Comparison of ENCODE assay signal across 13 cellular contexts in genomic region chr2:237706257-237706656, GRCh38.
DNase-seq lines count a peak whose midpoint lies in the region; ATAC-seq, FAIRE-seq and TF ChIP-seq lines count a peak whose summit lies in the region.
"Had no signal": no experiment of that assay in that cellular context is flagged by ENCODE, and none has a peak within 500 bp of the region (broad histone marks: within the 10 kb centered on the region; RNA-seq: fewer than 3 reads in every experiment).

No MANE protein-coding gene starts in this region.

- intact Hi-C loops in activated CD4-positive, alpha-beta T cell treated with anti-CD3 and anti-CD28 coated beads for 36 hours (cut with DNase I, micrococcal nuclease), result no loop called here
- intact Hi-C loops in esophagus squamous epithelium (cut with DNase I), result no loop called here
- intact Hi-C loops in kidney (cut with DNase I), result no loop called here

- 88 to 98% methylated on average over 4 to 5 of the region's 5 CpGs for WGBS in esophagus squamous epithelium, 2 donors

- peak overlapping the region; percentile 56 for H3K27ac Mint-ChIP-seq in activated CD4-positive, alpha-beta T cell treated with anti-CD3 and anti-CD28 coated beads for 36 hours
- H3K27ac Mint-ChIP-seq in stimulated activated naive B cell treated with anti-CD40 and anti-IgM and Interleukin-4, amounts not matched to agents 10 μg/mL and 1 μg/mL and 100 μg/mL, for 72 hours, result peak overlapping the region; percentile 96

- H3K27me3 Mint-ChIP-seq in activated CD4-positive, alpha-beta T cell treated with anti-CD3 and anti-CD28 coated beads for 36 hours, result no peaks in the 10 kb centered on the region
- no peaks in the 10 kb centered on the region for H3K27me3 Mint-ChIP-seq in stimulated activated naive B cell treated with anti-CD40 and anti-IgM and Interleukin-4, amounts not matched to agents 10 μg/mL and 1 μg/mL and 100 μg/mL, for 72 hours

- no peaks in the 10 kb centered on the region for H3K27me3 ChIP-seq in esophagus squamous epithelium

- TF ChIP-seq POLR2A in esophagus squamous epithelium (IDR thresholded peaks at IDR 0.05), result no peak

- H3K4me3 Mint-ChIP-seq in activated CD4-positive, alpha-beta T cell treated with anti-CD3 and anti-CD28 coated beads for 36 hours, result no peak overlapping the region
- H3K4me3 Mint-ChIP-seq in stimulated activated naive B cell treated with anti-CD40 and anti-IgM and Interleukin-4, amounts not matched to agents 10 μg/mL and 1 μg/mL and 100 μg/mL, for 72 hours, result peak overlapping the region; percentile 33 to 44
- H3K4me3 Mint-ChIP-seq: mesothelial cell of epicardium had no signal

- ATAC-seq in activated CD4-positive, alpha-beta T cell treated with anti-CD3 and anti-CD28 coated beads for 36 hours, result no peak
- ATAC-seq in stimulated activated naive B cell treated with anti-CD40 and anti-IgM and Interleukin-4, amounts not matched to agents 10 μg/mL and 1 μg/mL and 100 μg/mL, for 72 hours (replicated peaks), result no peak

- peaks cover 36% of the 10 kb centered on the region for H3K36me3 Mint-ChIP-seq in activated CD4-positive, alpha-beta T cell treated with anti-CD3 and anti-CD28 coated beads for 36 hours (ENCODE audit: low read depth)
- H3K36me3 Mint-ChIP-seq in stimulated activated naive B cell treated with anti-CD40 and anti-IgM and Interleukin-4, amounts not matched to agents 10 μg/mL and 1 μg/mL and 100 μg/mL, for 72 hours, result peaks cover 39 to 59% of the 10 kb centered on the region in 2 donors

- CTCF ChIA-PET in activated CD4-positive, alpha-beta T cell treated with anti-CD3 and anti-CD28 coated beads for 36 hours (lab: Charles Lee), result interaction anchor here (0.7 to 4.1 kb wide), 2 partner anchors 33 to 467 kb away, joined by 3 to 18 read pairs; no protein-coding TSS in a partner anchor
- CTCF ChIA-PET in RWPE1 (lab: Yijun Ruan, JAX), result no interaction called here

- DNase-seq in activated CD4-positive, alpha-beta T cell treated with anti-CD3 and anti-CD28 coated beads for 36 hours, result no peak
- DNase-seq in activated CD4-positive, alpha-beta T cell treated with anti-CD3 and anti-CD28 coated beads, Interleukin-2, amount 50 U/mL, for 48 hours, result no peak
- DNase-seq in RWPE1 (ENCODE audit: low spot score) (no peak), esophagus squamous epithelium (lab: John Stamatoyannopoulos, UW) (no peak), kidney (no peak), NCI-H2107 (lab: John Stamatoyannopoulos, UW) (no peak), NOMO-1 (lab: John Stamatoyannopoulos, UW; ENCODE audit: unreplicated experiment in 2 of 2) (no peak)
- no peak for DNase-seq in stimulated activated naive B cell treated with anti-CD40 and anti-IgM and Interleukin-4, amounts not matched to agents 10 μg/mL and 1 μg/mL and 100 μg/mL, for 72 hours
- DNase-seq: NCI-H187 treated with DMSO at 0.1 percent for 48 hours; retina; stimulated activated CD4-positive, alpha-beta T cell treated with anti-CD3 and anti-CD28 coated beads, Interleukin-4, amount 100 ng/mL, for 24 hours had no signal

- H3K9ac ChIP-seq in kidney (ENCODE audit: low read length in 2 of 2), result no peak overlapping the region

- no peak overlapping the region for H3K4me3 ChIP-seq in esophagus squamous epithelium
- H3K4me3 ChIP-seq in kidney (ENCODE audit: low read length in 2 of 2), result no peak overlapping the region

- H3K9me3 Mint-ChIP-seq in activated CD4-positive, alpha-beta T cell treated with anti-CD3 and anti-CD28 coated beads for 36 hours (ENCODE audit: low read depth), result no peaks in the 10 kb centered on the region
- peaks cover 4% of the 10 kb centered on the region in 2 donors for H3K9me3 Mint-ChIP-seq in stimulated activated naive B cell treated with anti-CD40 and anti-IgM and Interleukin-4, amounts not matched to agents 10 μg/mL and 1 μg/mL and 100 μg/mL, for 72 hours
- H3K9me3 Mint-ChIP-seq: mesothelial cell of epicardium had no signal

- H3K36me3 ChIP-seq in esophagus squamous epithelium (peaks cover 0 to 41% (median 2%) of the 10 kb centered on the region in 3 donors), kidney (ENCODE audit: control insufficient read depth in 1 of 2, insufficient read depth in 2 of 2, low read length in 2 of 2) (peaks cover 0 to under 1% of the 10 kb centered on the region in 2 donors)

- no peak for FAIRE-seq in kidney (lab: Jason Lieb, UNC)
- FAIRE-seq: D721Med had no signal

- POLR2A ChIA-PET in activated CD4-positive, alpha-beta T cell treated with anti-CD3 and anti-CD28 coated beads for 36 hours (lab: Charles Lee), result no interaction called here
- POLR2A ChIA-PET in RWPE1 (lab: Yijun Ruan, JAX; ENCODE audit: low non-redundant PET), result no interaction called here

- H3K27ac ChIP-seq in RWPE1, result peak overlapping the region; percentile 91
- peak overlapping the region in 3 of 4 donors; percentile 73 to 84 (median 82) for H3K27ac ChIP-seq in esophagus squamous epithelium
- H3K27ac ChIP-seq in kidney (ENCODE audit: low read depth in 2 of 2, low read length in 2 of 2), result no peak overlapping the region

- H3K4me1 ChIP-seq in esophagus squamous epithelium (peaks cover 46 to 78% (median 59%) of the 10 kb centered on the region in 3 donors), kidney (ENCODE audit: control insufficient read depth in 1 of 2, insufficient read depth in 1 of 2, low read depth in 1 of 2, low read length in 2 of 2) (peaks cover 38 to 42% of the 10 kb centered on the region in 2 donors)

- H3K9me3 ChIP-seq in esophagus squamous epithelium (no peaks in the 10 kb centered on the region), kidney (ENCODE audit: control insufficient read depth in 1 of 2, low read length in 2 of 2) (no peaks in the 10 kb centered on the region)

- TF ChIP-seq CTCF in RWPE1 (conservative IDR thresholded peaks at IDR 0.05; ENCODE audit: low read depth) (no peak), esophagus squamous epithelium (IDR thresholded peaks at IDR 0.05) (no peak), kidney (IDR thresholded peaks at IDR 0.05; ENCODE audit: borderline replicate concordance, extremely low read depth, insufficient read depth) (no peak)

- peaks cover 66% of the 10 kb centered on the region for H3K4me1 Mint-ChIP-seq in activated CD4-positive, alpha-beta T cell treated with anti-CD3 and anti-CD28 coated beads for 36 hours
- peaks cover 54 to 85% of the 10 kb centered on the region in 2 donors for H3K4me1 Mint-ChIP-seq in stimulated activated naive B cell treated with anti-CD40 and anti-IgM and Interleukin-4, amounts not matched to agents 10 μg/mL and 1 μg/mL and 100 μg/mL, for 72 hours

Comparison
In these comparisons a context has a peak if more than half of its experiments do, and no peak if none do; other contexts are left out.
1. H3K27ac ChIP-seq: peak in RWPE1 (single experiment) and esophagus squamous epithelium (3 of 4); none in kidney (0 of 2).